In the genomic region with DNA sequence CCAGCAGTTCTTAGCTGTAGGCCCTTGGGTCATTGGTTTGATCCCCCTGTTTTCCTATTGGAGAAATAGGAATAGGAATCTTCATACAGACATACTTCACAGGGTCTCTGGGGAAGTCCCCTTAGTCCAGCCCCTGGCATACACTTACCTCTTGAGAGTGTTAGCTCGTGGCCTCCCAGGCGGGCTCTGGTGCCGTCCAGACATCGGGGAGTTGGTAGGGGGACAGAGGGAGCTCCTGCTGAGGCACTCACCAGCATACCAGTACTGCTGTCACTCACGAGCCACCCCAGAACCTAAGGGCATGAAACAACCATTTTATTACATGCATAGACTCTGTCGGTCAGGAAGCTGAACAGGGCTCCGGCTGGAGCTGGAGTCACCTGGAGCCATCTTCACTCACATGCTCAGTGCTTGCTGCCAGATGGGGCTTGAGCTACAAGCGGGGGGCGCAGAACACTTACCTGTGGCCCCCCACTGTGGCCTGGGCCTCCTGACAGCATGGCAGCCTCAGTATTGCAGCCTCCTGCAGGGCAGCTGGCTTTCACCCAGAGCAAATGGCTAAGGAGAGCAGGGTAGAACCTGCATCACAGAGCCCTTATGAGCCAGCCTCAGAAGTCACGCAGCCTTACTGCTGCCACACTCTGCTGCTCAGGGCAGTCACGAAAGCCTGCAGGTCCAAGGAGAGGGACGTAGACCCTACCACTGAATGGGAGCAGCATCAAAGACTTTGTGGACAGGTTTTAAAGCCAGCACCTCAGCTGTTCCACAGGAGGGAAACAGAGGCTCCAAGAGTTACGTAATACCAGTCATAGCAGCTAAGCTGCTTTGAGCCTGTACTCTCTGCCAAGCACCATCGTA, we compare ENCODE assay signal across 15 cellular contexts. TPM values are rescaled to one million over a fixed set of nuclear protein-coding genes. Genes with fewer than 3 reads are reported as not detected.
A peak's percentile ranks its signal among the peaks of the same experiment; 100 is the strongest.
DNase-seq lines count a peak whose midpoint lies in the region; ATAC-seq and TF ChIP-seq lines count a peak whose summit lies in the region.
"Had no signal": no experiment of that assay in that cellular context is flagged by ENCODE, and none has a peak within 500 bp of the region (broad histone marks: within the 10 kb centered on the region; RNA-seq: fewer than 3 reads in every experiment).

No MANE protein-coding gene starts in this region.

- H3K9me3 ChIP-seq in breast epithelium: no peaks in the 10 kb centered on the region
- no peaks in the 10 kb centered on the region for H3K9me3 ChIP-seq in mammary epithelial cell (replicated peaks; ENCODE audit: insufficient read depth, low read length)
- no peaks in the 10 kb centered on the region for H3K9me3 ChIP-seq in mesenchymal stem cell (ENCODE audit: control insufficient read depth, low read length)
- H3K9me3 ChIP-seq in upper lobe of right lung: no peaks in the 10 kb centered on the region
- H3K9me3 ChIP-seq: pancreas had no signal

- no peaks in the 10 kb centered on the region for H3K36me3 ChIP-seq in breast epithelium
- H3K36me3 ChIP-seq in mammary epithelial cell (ENCODE audit: insufficient read depth, low read length): no peaks in the 10 kb centered on the region
- no peaks in the 10 kb centered on the region for H3K36me3 ChIP-seq in mesenchymal stem cell (ENCODE audit: control insufficient read depth in 1 of 2, insufficient read depth in 2 of 2, low read depth in 1 of 2, low read length in 2 of 2)
- H3K36me3 ChIP-seq in upper lobe of right lung: no peaks in the 10 kb centered on the region
- H3K36me3 ChIP-seq: pancreas had no signal

- no peaks in the 10 kb centered on the region for H3K79me1 ChIP-seq in mesenchymal stem cell (replicated peaks; ENCODE audit: low read length, poor library complexity, severe bottlenecking)

- H4K91ac ChIP-seq in mesenchymal stem cell (ENCODE audit: low read length): peak overlapping the region; percentile 25

- no peak overlapping the region for H3K18ac ChIP-seq in mesenchymal stem cell (ENCODE audit: low read depth in 1 of 2, low read length in 2 of 2)

- WGBS in mammary epithelial cell (ENCODE audit: low coverage, missing lambda C conversion rate): 91% methylated on average over 12 of the region's 14 CpGs
- WGBS in mesenchymal stem cell: 91% methylated on average over 14 of the region's 14 CpGs

- H3K4me2 ChIP-seq in mammary epithelial cell (ENCODE audit: insufficient read depth, low read depth, low read length) (no peak overlapping the region), mesenchymal stem cell (ENCODE audit: low read length, poor library complexity, severe bottlenecking) (no peak overlapping the region)

- TF ChIP-seq CTCF in breast epithelium (IDR thresholded peaks at IDR 0.05): no peak
- no peak for TF ChIP-seq CTCF in mammary epithelial cell (conservative IDR thresholded peaks at IDR 0.05 in 1 of 2, IDR thresholded peaks at IDR 0.05 in 1 of 2; ENCODE audit: extremely low read depth in 1 of 2, insufficient read depth in 1 of 2, low read depth in 1 of 2, low read length in 2 of 2)
- TF ChIP-seq CTCF in upper lobe of right lung (IDR thresholded peaks at IDR 0.05): no peak

- no peak overlapping the region for H3K23ac ChIP-seq in mesenchymal stem cell (ENCODE audit: low read length in 2 of 2)

- no peak for TF ChIP-seq POLR2A in breast epithelium (IDR thresholded peaks at IDR 0.05)

- peaks cover 2% of the 10 kb centered on the region for H4K20me1 ChIP-seq in mammary epithelial cell (ENCODE audit: insufficient read depth, low read length)

- no TSS peak for BruUV-seq in mammary epithelial cell (replicated peaks; lab: Mats Ljungman, UMichigan)

- H2AFZ ChIP-seq in mammary epithelial cell (ENCODE audit: low read depth, low read length): no peak overlapping the region
- H2AFZ ChIP-seq in mesenchymal stem cell (ENCODE audit: low read depth, low read length): no peak overlapping the region

- H3K27ac ChIP-seq in breast epithelium (no peak overlapping the region), mammary epithelial cell (ENCODE audit: insufficient read depth, low read depth, low read length) (no peak overlapping the region), mesenchymal stem cell (ENCODE audit: low read length, poor library complexity, severe bottlenecking) (no peak overlapping the region), upper lobe of right lung (no peak overlapping the region)
- H3K27ac ChIP-seq: pancreas had no signal

- no peak overlapping the region for H2BK15ac ChIP-seq in mesenchymal stem cell (ENCODE audit: low read depth, poor library complexity, severe bottlenecking)

- DNase-seq in breast epithelium (ENCODE audit: low spot score in 2 of 2) (peak; percentile 15 to 33), mammary epithelial cell (no peak), cerebellum (ENCODE audit: low spot score) (peak; percentile 66), mesenchymal stem cell (no peak), upper lobe of right lung (peak; percentile 37), iPS-NIHi11 (ENCODE audit: low spot score) (no peak)
- DNase-seq in activated CD4-positive, alpha-beta T cell treated with anti-CD3 and anti-CD28 coated beads for 1 hour: no peak
- DNase-seq: activated CD4-positive, alpha-beta T cell treated with anti-CD3 and anti-CD28 coated beads for 36 hours; COR-L47; NCI-H1092; NCI-H2227 treated with DMSO at 0.1 percent for 48 hours; SHP77 treated with DMSO at 0.1 percent for 48 hours; stimulated activated naive CD4-positive, alpha-beta T cell had no signal

- H3K79me2 ChIP-seq in mammary epithelial cell (ENCODE audit: insufficient read depth, low read length): no peaks in the 10 kb centered on the region

- intact Hi-C loops in breast epithelium (cut with DNase I; ENCODE audit: low total_unique reads) (no loop called here), mammary epithelial cell (cut with micrococcal nuclease) (no loop called here), upper lobe of right lung (cut with DNase I) (no loop called here)

- H3K27me3 ChIP-seq in breast epithelium (no peaks in the 10 kb centered on the region), mammary epithelial cell (ENCODE audit: insufficient read depth, low read length) (peaks cover 4% of the 10 kb centered on the region), mesenchymal stem cell (ENCODE audit: control insufficient read depth in 1 of 2, insufficient read depth in 1 of 2, low read length in 2 of 2) (peaks cover 0 to 3% of the 10 kb centered on the region in 2 experiments), upper lobe of right lung (no peaks in the 10 kb centered on the region)
- H3K27me3 ChIP-seq: pancreas had no signal

- ATAC-seq in upper lobe of right lung (no peak), HG02571 (IDR thresholded peaks at IDR 0.05; ENCODE audit: unreplicated experiment) (no peak)
- ATAC-seq: activated CD4-positive, alpha-beta T cell treated with anti-CD3 and anti-CD28 coated beads for 36 hours had no signal

- no peak overlapping the region for H2BK12ac ChIP-seq in mesenchymal stem cell (ENCODE audit: low read length in 2 of 2)

- H2BK120ac ChIP-seq in mesenchymal stem cell (ENCODE audit: low read depth, low read length): no peak overlapping the region

- H3K14ac ChIP-seq in mesenchymal stem cell (ENCODE audit: low read length in 2 of 2): no peak overlapping the region

- CTCF ChIA-PET in mammary epithelial cell (lab: Charles Lee; ENCODE audit: low non-redundant PET): interaction anchor here (0.6 kb wide), 1 partner anchor 240 kb away, joined by 3 read pairs; no protein-coding TSS in a partner anchor

- no peak overlapping the region for H4K8ac ChIP-seq in mesenchymal stem cell (ENCODE audit: low read length)

- H2AK5ac ChIP-seq in mesenchymal stem cell (ENCODE audit: low read length, severe bottlenecking): no peak overlapping the region

- H3K4me1 ChIP-seq in breast epithelium: peaks cover 0 to 7% of the 10 kb centered on the region in 2 donors
- no peaks in the 10 kb centered on the region for H3K4me1 ChIP-seq in mammary epithelial cell (ENCODE audit: insufficient read depth, low read length)
- H3K4me1 ChIP-seq in mesenchymal stem cell (ENCODE audit: control insufficient read depth, insufficient read depth, low read depth, low read length): peaks cover 12% of the 10 kb centered on the region
- H3K4me1 ChIP-seq in upper lobe of right lung: peaks cover 7% of the 10 kb centered on the region
- H3K4me1 ChIP-seq: pancreas had no signal

- H2BK5ac ChIP-seq in mesenchymal stem cell (ENCODE audit: low read depth, low read length, poor library complexity, severe bottlenecking): no peak overlapping the region

- H3K4me3 ChIP-seq in breast epithelium (no peak overlapping the region), mammary epithelial cell (replicated peaks in 1 of 3; ENCODE audit: insufficient read depth in 1 of 3, low read depth in 2 of 3, low read length in 3 of 3) (no peak overlapping the region), mesenchymal stem cell (ENCODE audit: insufficient read depth in 1 of 2, low read depth in 1 of 2, low read length in 2 of 2) (no peak overlapping the region), upper lobe of right lung (no peak overlapping the region)
- H3K4me3 ChIP-seq: pancreas had no signal

- dilution Hi-C loops in mammary epithelial cell (cut with HindIII; ENCODE audit: low sequenced_read_pairs): no loop called here

- H3K9ac ChIP-seq in mammary epithelial cell (ENCODE audit: insufficient read depth, low read length) (no peak overlapping the region), mesenchymal stem cell (ENCODE audit: low read length) (no peak overlapping the region)

- no peak overlapping the region for H3K4ac ChIP-seq in mesenchymal stem cell (ENCODE audit: low read depth in 1 of 2, low read length in 2 of 2)

- in situ Hi-C loops in mammary epithelial cell (cut with MboI; ENCODE audit: low sequenced_read_pairs in 2 of 2): no loop called here

RNA-seq across cellular contexts. Expression of gene ANGPTL2, which starts 58.3 kb away (rescaled TPM):
- 10 to 100 TPM; 30.9 to 61.8 (median 51.8) TPM for total RNA-seq in breast epithelium
- total RNA-seq in mammary epithelial cell: 1 to 10 TPM in 1 of 2 donors, not detected in 1; 1.5 TPM
- not detected for polyA plus RNA-seq in mammary epithelial cell
- not detected for polyA minus RNA-seq in mammary epithelial cell
- total RNA-seq in cerebellum: 8.5 TPM
- 40.8 TPM for polyA plus RNA-seq in mesenchymal stem cell (2013, experiment 1 of 2)
- 41.1 TPM for polyA plus RNA-seq in mesenchymal stem cell (2013, experiment 2 of 2)
- total RNA-seq in upper lobe of right lung: 19.4 TPM
- total RNA-seq: activated CD4-positive, alpha-beta T cell treated with anti-CD3 and anti-CD28 coated beads for 36 hours had no signal

Comparison
In these comparisons a context has a peak if more than half of its experiments do, and no peak if none do; other contexts are left out.
1. DNase-seq: peak in breast epithelium (2 of 2), cerebellum (single experiment) and upper lobe of right lung (single experiment); none in mammary epithelial cell (single experiment), mesenchymal stem cell (single experiment), iPS-NIHi11 (single experiment) and activated CD4-positive, alpha-beta T cell treated with anti-CD3 and anti-CD28 coated beads for 1 hour (single experiment).